Comparison of ENCODE assay signal across 2 cellular contexts in the genomic region with DNA sequence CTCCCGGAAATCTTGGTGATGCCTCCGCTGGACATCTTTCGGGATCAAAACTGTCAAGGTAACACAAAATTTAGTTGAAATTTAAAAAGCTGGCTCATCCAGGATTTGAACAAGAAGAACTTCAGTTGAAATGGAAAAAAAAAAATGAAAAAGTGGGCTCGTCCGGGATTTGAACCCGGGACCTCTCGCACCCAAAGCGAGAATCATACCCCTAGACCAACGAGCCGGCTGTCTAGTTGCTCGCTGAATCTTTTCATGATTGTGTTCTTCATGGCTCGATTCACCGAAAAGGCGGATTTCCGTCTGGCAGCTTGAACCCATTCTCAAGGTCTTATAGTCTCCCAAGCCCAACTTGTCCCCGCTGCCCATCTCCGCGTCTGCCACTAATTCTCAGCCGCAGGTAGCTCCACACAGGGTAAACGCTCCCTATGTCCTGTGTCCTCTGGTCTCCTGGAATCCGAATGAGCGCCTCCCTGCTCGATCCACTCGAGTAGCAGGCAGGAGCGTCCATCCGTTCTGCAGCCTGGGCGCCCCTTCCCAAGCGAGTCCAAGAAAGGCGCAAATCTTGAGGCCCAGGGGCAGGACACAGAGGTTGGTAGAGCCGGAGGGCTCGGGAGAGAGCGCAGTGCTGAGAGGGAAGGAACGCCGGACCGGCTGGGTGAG.
TF ChIP-seq lines count a peak whose summit lies in the region.

No MANE protein-coding gene starts in this region.

TF ChIP-seq in A549, 52 proteins besides CTCF, POLR2A, EP300 and RAD21 (continues in another document):
- no peak for TF ChIP-seq ZSCAN20 (CRISPR knock-in tag; IDR thresholded peaks at IDR 0.05)
- no peak for TF ChIP-seq FOSB (CRISPR knock-in tag; IDR thresholded peaks at IDR 0.05)
- no peak for TF ChIP-seq ZNF302 (CRISPR knock-in tag; IDR thresholded peaks at IDR 0.05)
- TF ChIP-seq, protein P1, sequence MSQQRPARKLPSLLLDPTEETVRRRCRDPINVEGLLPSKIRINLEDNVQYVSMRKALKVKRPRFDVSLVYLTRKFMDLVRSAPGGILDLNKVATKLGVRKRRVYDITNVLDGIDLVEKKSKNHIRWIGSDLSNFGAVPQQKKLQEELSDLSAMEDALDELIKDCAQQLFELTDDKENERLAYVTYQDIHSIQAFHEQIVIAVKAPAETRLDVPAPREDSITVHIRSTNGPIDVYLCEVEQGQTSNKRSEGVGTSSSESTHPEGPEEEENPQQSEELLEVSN (IDR thresholded peaks at IDR 0.05; ENCODE audit: borderline replicate concordance, low read depth): 0 out of 2 replicates have a peak, but pooled peaks have one; percentile 1
- peak in 1 of 2 experiments; percentile 49; a peak in 1 of 4 replicates for TF ChIP-seq CEBPB (IDR thresholded peaks at IDR 0.05)
- TF ChIP-seq RFX5 (IDR thresholded peaks at IDR 0.05): no peak
- TF ChIP-seq RARB (CRISPR knock-in tag; IDR thresholded peaks at IDR 0.05): no peak
- no peak for TF ChIP-seq MYC (IDR thresholded peaks at IDR 0.05; ENCODE audit: borderline replicate concordance, low read length)
- peak; percentile 21; the same call in 1 of the 2 replicates for TF ChIP-seq HDAC2 (IDR thresholded peaks at IDR 0.05)
- TF ChIP-seq, protein P2, sequence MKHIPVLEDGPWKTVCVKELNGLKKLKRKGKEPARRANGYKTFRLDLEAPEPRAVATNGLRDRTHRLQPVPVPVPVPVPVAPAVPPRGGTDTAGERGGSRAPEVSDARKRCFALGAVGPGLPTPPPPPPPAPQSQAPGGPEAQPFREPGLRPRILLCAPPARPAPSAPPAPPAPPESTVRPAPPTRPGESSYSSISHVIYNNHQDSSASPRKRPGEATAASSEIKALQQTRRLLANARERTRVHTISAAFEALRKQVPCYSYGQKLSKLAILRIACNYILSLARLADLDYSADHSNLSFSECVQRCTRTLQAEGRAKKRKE (CRISPR knock-in tag; IDR thresholded peaks at IDR 0.05; ENCODE audit: low read depth): no peak
- TF ChIP-seq CHD4 (IDR thresholded peaks at IDR 0.05; ENCODE audit: borderline replicate concordance): no peak
- no peak for TF ChIP-seq HOXA7 (CRISPR knock-in tag; IDR thresholded peaks at IDR 0.05)
- TF ChIP-seq JUN (IDR thresholded peaks at IDR 0.05): 0 out of 5 replicates have a peak, but pooled peaks of 1 of the 2 experiments have one; percentile 13
- TF ChIP-seq, protein P3, sequence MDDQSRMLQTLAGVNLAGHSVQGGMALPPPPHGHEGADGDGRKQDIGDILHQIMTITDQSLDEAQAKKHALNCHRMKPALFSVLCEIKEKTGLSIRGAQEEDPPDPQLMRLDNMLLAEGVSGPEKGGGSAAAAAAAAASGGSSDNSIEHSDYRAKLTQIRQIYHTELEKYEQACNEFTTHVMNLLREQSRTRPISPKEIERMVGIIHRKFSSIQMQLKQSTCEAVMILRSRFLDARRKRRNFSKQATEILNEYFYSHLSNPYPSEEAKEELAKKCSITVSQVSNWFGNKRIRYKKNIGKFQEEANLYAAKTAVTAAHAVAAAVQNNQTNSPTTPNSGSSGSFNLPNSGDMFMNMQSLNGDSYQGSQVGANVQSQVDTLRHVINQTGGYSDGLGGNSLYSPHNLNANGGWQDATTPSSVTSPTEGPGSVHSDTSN (IDR thresholded peaks at IDR 0.05): no peak
- TF ChIP-seq, protein P4, sequence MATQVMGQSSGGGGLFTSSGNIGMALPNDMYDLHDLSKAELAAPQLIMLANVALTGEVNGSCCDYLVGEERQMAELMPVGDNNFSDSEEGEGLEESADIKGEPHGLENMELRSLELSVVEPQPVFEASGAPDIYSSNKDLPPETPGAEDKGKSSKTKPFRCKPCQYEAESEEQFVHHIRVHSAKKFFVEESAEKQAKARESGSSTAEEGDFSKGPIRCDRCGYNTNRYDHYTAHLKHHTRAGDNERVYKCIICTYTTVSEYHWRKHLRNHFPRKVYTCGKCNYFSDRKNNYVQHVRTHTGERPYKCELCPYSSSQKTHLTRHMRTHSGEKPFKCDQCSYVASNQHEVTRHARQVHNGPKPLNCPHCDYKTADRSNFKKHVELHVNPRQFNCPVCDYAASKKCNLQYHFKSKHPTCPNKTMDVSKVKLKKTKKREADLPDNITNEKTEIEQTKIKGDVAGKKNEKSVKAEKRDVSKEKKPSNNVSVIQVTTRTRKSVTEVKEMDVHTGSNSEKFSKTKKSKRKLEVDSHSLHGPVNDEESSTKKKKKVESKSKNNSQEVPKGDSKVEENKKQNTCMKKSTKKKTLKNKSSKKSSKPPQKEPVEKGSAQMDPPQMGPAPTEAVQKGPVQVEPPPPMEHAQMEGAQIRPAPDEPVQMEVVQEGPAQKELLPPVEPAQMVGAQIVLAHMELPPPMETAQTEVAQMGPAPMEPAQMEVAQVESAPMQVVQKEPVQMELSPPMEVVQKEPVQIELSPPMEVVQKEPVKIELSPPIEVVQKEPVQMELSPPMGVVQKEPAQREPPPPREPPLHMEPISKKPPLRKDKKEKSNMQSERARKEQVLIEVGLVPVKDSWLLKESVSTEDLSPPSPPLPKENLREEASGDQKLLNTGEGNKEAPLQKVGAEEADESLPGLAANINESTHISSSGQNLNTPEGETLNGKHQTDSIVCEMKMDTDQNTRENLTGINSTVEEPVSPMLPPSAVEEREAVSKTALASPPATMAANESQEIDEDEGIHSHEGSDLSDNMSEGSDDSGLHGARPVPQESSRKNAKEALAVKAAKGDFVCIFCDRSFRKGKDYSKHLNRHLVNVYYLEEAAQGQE (IDR thresholded peaks at IDR 0.05): no peak
- no peak for TF ChIP-seq ZFP36 (IDR thresholded peaks at IDR 0.05; ENCODE audit: borderline replicate concordance, partially characterized antibody)
- TF ChIP-seq GATA3 (IDR thresholded peaks at IDR 0.05; ENCODE audit: borderline replicate concordance): no peak
- no peak for TF ChIP-seq HOXB5 (CRISPR knock-in tag; IDR thresholded peaks at IDR 0.05)
- no peak for TF ChIP-seq EHMT2 (IDR thresholded peaks at IDR 0.05; ENCODE audit: low read depth)
- TF ChIP-seq, protein P5, sequence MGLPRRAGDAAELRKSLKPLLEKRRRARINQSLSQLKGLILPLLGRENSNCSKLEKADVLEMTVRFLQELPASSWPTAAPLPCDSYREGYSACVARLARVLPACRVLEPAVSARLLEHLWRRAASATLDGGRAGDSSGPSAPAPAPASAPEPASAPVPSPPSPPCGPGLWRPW (IDR thresholded peaks at IDR 0.05): no peak
- no peak for TF ChIP-seq SMC3 (IDR thresholded peaks at IDR 0.05)
- TF ChIP-seq RCOR1 (IDR thresholded peaks at IDR 0.05; ENCODE audit: low read depth, low read length): no peak
- no peak for TF ChIP-seq RNF2 (IDR thresholded peaks at IDR 0.05; ENCODE audit: borderline replicate concordance, low read depth)
- TF ChIP-seq, protein P6, sequence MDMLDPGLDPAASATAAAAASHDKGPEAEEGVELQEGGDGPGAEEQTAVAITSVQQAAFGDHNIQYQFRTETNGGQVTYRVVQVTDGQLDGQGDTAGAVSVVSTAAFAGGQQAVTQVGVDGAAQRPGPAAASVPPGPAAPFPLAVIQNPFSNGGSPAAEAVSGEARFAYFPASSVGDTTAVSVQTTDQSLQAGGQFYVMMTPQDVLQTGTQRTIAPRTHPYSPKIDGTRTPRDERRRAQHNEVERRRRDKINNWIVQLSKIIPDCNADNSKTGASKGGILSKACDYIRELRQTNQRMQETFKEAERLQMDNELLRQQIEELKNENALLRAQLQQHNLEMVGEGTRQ (IDR thresholded peaks at IDR 0.05): no peak
- no peak for TF ChIP-seq BHLHE40 (IDR thresholded peaks at IDR 0.05; ENCODE audit: low read depth, low read length)
- TF ChIP-seq KDM5A (IDR thresholded peaks at IDR 0.05): no peak
- no peak for TF ChIP-seq TP53 (CRISPR knock-in tag; IDR thresholded peaks at IDR 0.05)
- no peak for TF ChIP-seq MAZ (IDR thresholded peaks at IDR 0.05; ENCODE audit: borderline replicate concordance, low read depth, low read length)
- TF ChIP-seq CBX2 (IDR thresholded peaks at IDR 0.05; ENCODE audit: borderline replicate concordance, low read depth): no peak

TF ChIP-seq in IMR-90, 13 proteins besides CTCF, POLR2A, EP300 and RAD21:
- TF ChIP-seq MAFK (IDR thresholded peaks at IDR 0.05; ENCODE audit: low read depth, low read length): no peak
- TF ChIP-seq FOS (IDR thresholded peaks at IDR 0.05; ENCODE audit: low read depth, low read length): peak; percentile 70
TF ChIP-seq in IMR-90: peak in this region for 1.
